ENCODE assay signal across 9 cellular contexts in the genomic region with DNA sequence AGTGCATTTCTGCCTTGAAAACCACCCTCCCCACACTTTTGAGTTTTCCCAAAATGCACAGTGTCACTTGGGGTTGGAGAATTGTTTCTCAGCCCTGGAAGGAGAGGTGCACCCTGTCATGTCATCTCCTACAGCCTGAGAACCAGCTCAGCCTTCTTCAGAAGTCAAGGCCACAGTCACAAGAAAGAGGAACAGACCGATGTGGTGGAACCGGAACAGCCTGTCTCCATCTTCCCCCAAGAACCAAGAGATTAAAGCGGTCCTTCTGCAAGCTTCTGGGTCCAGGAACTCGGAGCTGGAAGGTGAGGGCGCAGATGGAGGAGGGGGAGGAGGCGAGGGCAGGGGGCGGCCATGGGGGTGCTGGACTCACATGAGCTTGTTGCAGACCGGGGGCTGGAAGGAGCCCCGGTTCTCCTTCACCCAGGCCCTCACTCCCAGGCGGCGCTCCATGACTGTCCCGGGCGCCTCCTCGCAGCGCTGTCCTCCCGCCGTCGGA. TPM values are rescaled to one million over a fixed set of nuclear protein-coding genes. Genes with fewer than 3 reads are reported as not detected.
A peak's percentile ranks its signal among the peaks of the same experiment; 100 is the strongest.
DNase-seq lines count a peak whose midpoint lies in the region; ATAC-seq and TF ChIP-seq lines count a peak whose summit lies in the region.
"Had no signal": no experiment of that assay in that cellular context is flagged by ENCODE, and none has a peak within 500 bp of the region (broad histone marks: within the 10 kb centered on the region; RNA-seq: fewer than 3 reads in every experiment).

No MANE protein-coding gene starts in this region.

- peak overlapping the region in 1 of 2 donors; percentile 95 for H3K27ac Mint-ChIP-seq in activated naive CD4-positive, alpha-beta T cell treated with anti-CD3 and anti-CD28 coated beads, Interleukin-2, amount 50 U/mL, for 72 hours
- no peak overlapping the region for H3K27ac Mint-ChIP-seq in stimulated activated effector memory CD8-positive, alpha-beta T cell treated with anti-CD3 and anti-CD28 coated beads, Interleukin-12 subunit alpha, Interleukin-12 subunit beta, amount 100 ng/mL, for 72 hours

- ATAC-seq in GM18505 (IDR thresholded peaks at IDR 0.05; ENCODE audit: unreplicated experiment): peak; percentile 29
- ATAC-seq in HG03095 (IDR thresholded peaks at IDR 0.05; ENCODE audit: unreplicated experiment): peak; percentile 20
- ATAC-seq in activated naive CD4-positive, alpha-beta T cell treated with anti-CD3 and anti-CD28 coated beads, Interleukin-2, amount 50 U/mL, for 72 hours: peak; percentile 31 to 57
- ATAC-seq in stimulated activated effector memory CD8-positive, alpha-beta T cell treated with anti-CD3 and anti-CD28 coated beads, Interleukin-12 subunit alpha, Interleukin-12 subunit beta, amount 100 ng/mL, for 72 hours: no peak

- DNase-seq in activated naive CD4-positive, alpha-beta T cell treated with anti-CD3 and anti-CD28 coated beads, Interleukin-2, amount 50 U/mL, for 72 hours (ENCODE audit: low spot score in 2 of 2): no peak
- DNase-seq in stimulated activated effector memory CD8-positive, alpha-beta T cell treated with anti-CD3 and anti-CD28 coated beads, Interleukin-12 subunit alpha, Interleukin-12 subunit beta, amount 100 ng/mL, for 72 hours (ENCODE audit: low spot score in 2 of 2): no peak
- DNase-seq in inferior parietal cortex (ENCODE audit: extremely low spot score) (no peak), middle frontal gyrus (ENCODE audit: extremely low spot score, low spot score) (no peak), NCI-H2171 (lab: John Stamatoyannopoulos, UW) (no peak)

- H3K4me3 ChIP-seq in iPS-11a (ENCODE audit: low read depth, low read length): peak overlapping the region; percentile 51
- H3K4me3 ChIP-seq: SK-N-MC had no signal

- TF ChIP-seq POLR2A in GM18505 (IDR thresholded peaks at IDR 0.05; ENCODE audit: borderline replicate concordance, extremely low read depth, insufficient read depth, insufficient read length): peak; percentile 67

- peaks cover 53% of the 10 kb centered on the region for H3K4me1 Mint-ChIP-seq in stimulated activated effector memory CD8-positive, alpha-beta T cell treated with anti-CD3 and anti-CD28 coated beads, Interleukin-12 subunit alpha, Interleukin-12 subunit beta, amount 100 ng/mL, for 72 hours

- peak overlapping the region; percentile 62 for H3K4me3 Mint-ChIP-seq in stimulated activated effector memory CD8-positive, alpha-beta T cell treated with anti-CD3 and anti-CD28 coated beads, Interleukin-12 subunit alpha, Interleukin-12 subunit beta, amount 100 ng/mL, for 72 hours

- peaks cover 0 to 6% of the 10 kb centered on the region in 2 donors for H3K9me3 Mint-ChIP-seq in activated naive CD4-positive, alpha-beta T cell treated with anti-CD3 and anti-CD28 coated beads, Interleukin-2, amount 50 U/mL, for 72 hours
- H3K9me3 Mint-ChIP-seq in stimulated activated effector memory CD8-positive, alpha-beta T cell treated with anti-CD3 and anti-CD28 coated beads, Interleukin-12 subunit alpha, Interleukin-12 subunit beta, amount 100 ng/mL, for 72 hours: no peaks in the 10 kb centered on the region

- H3K36me3 Mint-ChIP-seq in activated naive CD4-positive, alpha-beta T cell treated with anti-CD3 and anti-CD28 coated beads, Interleukin-2, amount 50 U/mL, for 72 hours: peaks cover 12 to 14% of the 10 kb centered on the region in 2 donors
- H3K36me3 Mint-ChIP-seq in stimulated activated effector memory CD8-positive, alpha-beta T cell treated with anti-CD3 and anti-CD28 coated beads, Interleukin-12 subunit alpha, Interleukin-12 subunit beta, amount 100 ng/mL, for 72 hours: peaks cover 5% of the 10 kb centered on the region

RNA-seq across cellular contexts. Expression of gene HAAO, which starts 0.2 kb away (rescaled TPM):
- total RNA-seq in activated naive CD4-positive, alpha-beta T cell treated with anti-CD3 and anti-CD28 coated beads, Interleukin-2, amount 50 U/mL, for 72 hours: 1 to 10 TPM; 1.4 to 3.1 TPM

RNA-seq across cellular contexts. Expression of gene OXER1, which starts 28.2 kb away (rescaled TPM):
- total RNA-seq in activated naive CD4-positive, alpha-beta T cell treated with anti-CD3 and anti-CD28 coated beads, Interleukin-2, amount 50 U/mL, for 72 hours: under 1 TPM; 0.25 to 0.54 TPM
